In genomic region chr12:6952860-6953416, GRCh38 we compare ENCODE assay signal across 10 cellular contexts. TPM values are rescaled to one million over a fixed set of nuclear protein-coding genes. Genes with fewer than 3 reads are reported as not detected.
DNase-seq lines count a peak whose midpoint lies in the region; ATAC-seq, FAIRE-seq and TF ChIP-seq lines count a peak whose summit lies in the region.
"Had no signal": no experiment of that assay in that cellular context is flagged by ENCODE, and none has a peak within 500 bp of the region (broad histone marks: within the 10 kb centered on the region; RNA-seq: fewer than 3 reads in every experiment).

No MANE protein-coding gene starts in this region.

- H3K4me1 ChIP-seq in liver (ENCODE audit: control insufficient read depth in 4 of 4, insufficient read depth in 4 of 4, low read length in 3 of 4) (no peaks in the 10 kb centered on the region), HepG2 (ENCODE audit: insufficient read depth, low read length) (peaks cover 5% of the 10 kb centered on the region; the same call in 1 of the 2 replicates)
- peaks cover 70 to 84% of the 10 kb centered on the region in 2 donors for H3K4me1 ChIP-seq in naive thymus-derived CD4-positive, alpha-beta T cell (ENCODE audit: control insufficient read depth in 2 of 2, insufficient read depth in 2 of 2, low read length in 2 of 2)

- H3K9me3 ChIP-seq in liver (ENCODE audit: control insufficient read depth in 4 of 4, low read length in 3 of 4): no peaks in the 10 kb centered on the region
- H3K9me3 ChIP-seq in HepG2 (ENCODE audit: low read length): no peaks in the 10 kb centered on the region
- H3K9me3 ChIP-seq in naive thymus-derived CD4-positive, alpha-beta T cell (ENCODE audit: control insufficient read depth in 2 of 3, low read length in 3 of 3): no peaks in the 10 kb centered on the region
- H3K9me3 ChIP-seq in WERI-Rb-1 (ENCODE audit: severe bottlenecking): no peaks in the 10 kb centered on the region

- DNase-seq in HepG2 (ENCODE audit: low spot score): no peak
- DNase-seq in naive thymus-derived CD4-positive, alpha-beta T cell: peak in 1 of 9 donors; percentile 23
- no peak for DNase-seq in G401 (ENCODE audit: low spot score)
- no peak for DNase-seq in WERI-Rb-1
- DNase-seq in NCI-H510A (lab: John Stamatoyannopoulos, UW): no peak
- no peak for DNase-seq in stimulated activated CD4-positive, alpha-beta T cell treated with anti-CD3 and anti-CD28 coated beads, Interleukin-4, amount 100 ng/mL, for 4 hours
- DNase-seq: erythroblast had no signal

- peaks cover 54 to 83% (median 72%) of the 10 kb centered on the region in 7 donors for H3K4me1 Mint-ChIP-seq in naive thymus-derived CD4-positive, alpha-beta T cell

- H3K9me3 Mint-ChIP-seq in naive thymus-derived CD4-positive, alpha-beta T cell: no peaks in the 10 kb centered on the region

- no peak for TF ChIP-seq POLR2A in HepG2 (IDR thresholded peaks at IDR 0.05; ENCODE audit: insufficient read depth in 1 of 2, low read depth in 2 of 2, low read length in 2 of 2)

- H3K36me3 Mint-ChIP-seq in naive thymus-derived CD4-positive, alpha-beta T cell: peaks cover 5 to 45% (median 11%) of the 10 kb centered on the region in 5 donors

- POLR2A ChIA-PET in HepG2 (lab: Yijun Ruan, JAX): no interaction called here
- POLR2A ChIA-PET in naive thymus-derived CD4-positive, alpha-beta T cell (lab: Charles Lee): interaction anchor here (0.9 to 21.6 kb wide), 6 partner anchors 7 to 80 kb away, joined by 4 to 1270 read pairs (median 31); partner anchors contain the start of genes ATN1, C12orf57, EMG1 and PHB2

- peak overlapping the region in 1 of 2 donors; percentile 65 for H3K9ac ChIP-seq in liver (ENCODE audit: low read depth in 1 of 2, low read length in 2 of 2)
- no peak overlapping the region for H3K9ac ChIP-seq in HepG2 (ENCODE audit: insufficient read depth, low read depth, low read length)

- 80% methylated on average over 15 of the region's 15 CpGs for WGBS in liver
- 89% methylated on average over 15 of the region's 15 CpGs for WGBS in HepG2 (ENCODE audit: low lambda C conversion rate)

- no peaks in the 10 kb centered on the region for H3K27me3 Mint-ChIP-seq in naive thymus-derived CD4-positive, alpha-beta T cell

- no peak for TF ChIP-seq CTCF in liver (IDR thresholded peaks at IDR 0.05; ENCODE audit: low read depth, low read length, missing input control)
- no peak for TF ChIP-seq CTCF in HepG2 (CRISPR knock-in tag; IDR thresholded peaks at IDR 0.05)
- TF ChIP-seq CTCF in WERI-Rb-1 (IDR thresholded peaks at IDR 0.05; ENCODE audit: low read depth, low read length): no peak

- in situ Hi-C loops in HepG2 (cut with HindIII; ENCODE audit: extremely low pct_ligation_motif_present, low pct_unique_long_range_greater_than_20kb): no loop called here
- in situ Hi-C loops in G401 (cut with HindIII; ENCODE audit: low sequenced_read_pairs): no loop called here

- H3K36me3 ChIP-seq in liver (ENCODE audit: control insufficient read depth in 4 of 4, insufficient read depth in 3 of 4, low read depth in 1 of 4, low read length in 3 of 4) (peaks cover 0 to 3% (median 2%) of the 10 kb centered on the region in 4 donors), HepG2 (replicated peaks in 1 of 2; ENCODE audit: control insufficient read depth in 1 of 2, insufficient read depth in 2 of 2, low read length in 2 of 2) (no peaks in the 10 kb centered on the region; a peak in 1 of 5 replicates), WERI-Rb-1 (no peaks in the 10 kb centered on the region)
- H3K36me3 ChIP-seq in naive thymus-derived CD4-positive, alpha-beta T cell (ENCODE audit: control insufficient read depth in 2 of 3, insufficient read depth in 3 of 3, low read length in 3 of 3): peaks cover 3 to 59% (median 19%) of the 10 kb centered on the region in 3 experiments

- FAIRE-seq in HepG2 (lab: Jason Lieb, UNC): no peak

- H3K4me2 ChIP-seq in HepG2 (ENCODE audit: low read depth, low read length): no peak overlapping the region

- no peak overlapping the region for H2AFZ ChIP-seq in HepG2 (ENCODE audit: low read length)

- TF ChIP-seq RAD21 in liver (IDR thresholded peaks at IDR 0.05): no peak
- TF ChIP-seq RAD21 in HepG2 (CRISPR knock-in tag; IDR thresholded peaks at IDR 0.05): no peak

- no TSS peak for BruUV-seq in HepG2 (replicated peaks; lab: Mats Ljungman, UMichigan)

- H4K20me1 ChIP-seq in HepG2 (ENCODE audit: insufficient read depth, low read length): no peaks in the 10 kb centered on the region

- no peak for ATAC-seq in HepG2
- no peak for ATAC-seq in naive thymus-derived CD4-positive, alpha-beta T cell

- peak overlapping the region; percentile 93 to 100 (median 98) for H3K4me3 Mint-ChIP-seq in naive thymus-derived CD4-positive, alpha-beta T cell

- no peak for TF ChIP-seq EP300 in HepG2 (IDR thresholded peaks at IDR 0.05; ENCODE audit: low read depth in 2 of 2, low read length in 2 of 2)
- no peak for TF ChIP-seq EP300 in HepG2 (CRISPR knock-in tag; IDR thresholded peaks at IDR 0.05; ENCODE audit: borderline replicate concordance)

- peak overlapping the region; percentile 83 to 100 (median 97) for H3K27ac Mint-ChIP-seq in naive thymus-derived CD4-positive, alpha-beta T cell

- H3K27ac ChIP-seq in liver (ENCODE audit: low read depth in 1 of 2, low read length in 2 of 2) (peak overlapping the region; percentile 64 to 81), HepG2 (ENCODE audit: extremely low read length, insufficient read depth, low read length) (no peak overlapping the region), angular gyrus (ENCODE audit: low read depth, low read length) (peak overlapping the region; percentile 67), WERI-Rb-1 (no peak overlapping the region)
- peak overlapping the region; percentile 95 for H3K27ac ChIP-seq in naive thymus-derived CD4-positive, alpha-beta T cell (ENCODE audit: low read depth, low read length)

- intact Hi-C loops in HepG2 (cut with micrococcal nuclease; ENCODE audit: unreplicated experiment): no loop called here
- intact Hi-C loops in naive thymus-derived CD4-positive, alpha-beta T cell (cut with micrococcal nuclease): loop anchor here (1.0 to 10.0 kb wide), 7 partner anchors 8 to 461 kb away; partner anchors contain the start of genes C12orf57 (in 2 of the 2), CHD4 (in 1 of the 2), EMG1 (in 1 of the 2) and ENO2 (in 1 of the 2)

- CTCF ChIA-PET in HepG2 (lab: Yijun Ruan, JAX; ENCODE audit: low intra/inter-chr PET ratio, low total read pairs): no interaction called here
- CTCF ChIA-PET in naive thymus-derived CD4-positive, alpha-beta T cell (lab: Charles Lee): interaction anchor here (0.6 to 11.7 kb wide), 5 partner anchors 9 to 79 kb away, joined by 3 to 460 read pairs (median 7); partner anchors contain the start of genes C12orf57, RNU7-1 and SPSB2

- H3K4me3 ChIP-seq in liver (ENCODE audit: low read depth in 1 of 3, low read length in 3 of 3) (peak overlapping the region; percentile 18 to 53 (median 41)), HepG2 (replicated peaks in 1 of 3; ENCODE audit: insufficient read depth in 1 of 3, low read depth in 2 of 3, low read length in 3 of 3) (no peak overlapping the region), WERI-Rb-1 (ENCODE audit: low read depth, low read length) (no peak overlapping the region)
- peak overlapping the region; percentile 92 for H3K4me3 ChIP-seq in naive thymus-derived CD4-positive, alpha-beta T cell (ENCODE audit: low read length)

- H3K79me2 ChIP-seq in HepG2 (ENCODE audit: insufficient read depth, low read length): no peaks in the 10 kb centered on the region

- H3K27me3 ChIP-seq in liver (ENCODE audit: control insufficient read depth in 4 of 4, insufficient read depth in 4 of 4, low read length in 3 of 4) (no peaks in the 10 kb centered on the region), HepG2 (ENCODE audit: control insufficient read depth in 1 of 2, insufficient read depth in 2 of 2, low read length in 2 of 2) (no peaks in the 10 kb centered on the region), WERI-Rb-1 (ENCODE audit: insufficient read depth, low read depth, severe bottlenecking) (no peaks in the 10 kb centered on the region)
- no peaks in the 10 kb centered on the region for H3K27me3 ChIP-seq in naive thymus-derived CD4-positive, alpha-beta T cell (ENCODE audit: control insufficient read depth in 2 of 2, insufficient read depth in 2 of 2, low read length in 2 of 2)

RNA-seq across cellular contexts. Expression of gene PTPN6, which starts 1.8 kb away (rescaled TPM):
- 10 to 100 TPM; 19.7 to 41.0 TPM for total RNA-seq in liver
- 10 to 100 TPM; 15.2 to 19.4 TPM for polyA plus RNA-seq in liver
- total RNA-seq in HepG2 (2016; rRNA removed; fragmentation: Illumina TruSeq; extraction: Trizol): 9.5 and 10.6 TPM in 2 replicates
- total RNA-seq in HepG2 (2016; cell fraction: cytosol; rRNA removed; fragmentation: Illumina TruSeq; extraction: Trizol; ENCODE audit: low read depth): 2.7 and 2.8 TPM in 2 replicates
- 9.8 and 10.6 TPM in 2 replicates for total RNA-seq in HepG2 (2016; cell fraction: insoluble cytoplasmic fraction; rRNA removed; fragmentation: Illumina TruSeq; extraction: Trizol)
- total RNA-seq in HepG2 (2016; cell fraction: membrane; rRNA removed; fragmentation: Illumina TruSeq; extraction: Trizol): 5.0 and 5.3 TPM in 2 replicates
- 6.1 and 6.3 TPM in 2 replicates for total RNA-seq in HepG2 (2016; cell fraction: nucleus; rRNA removed; fragmentation: Illumina TruSeq; extraction: Trizol)
- 9.1 and 10.5 TPM in 2 replicates for polyA plus RNA-seq in HepG2 (2011; rRNA removed)
- 8.0 and 10.7 TPM in 2 replicates for polyA plus RNA-seq in HepG2 (2011; cell fraction: cytosol; rRNA removed)
- polyA plus RNA-seq in HepG2 (2011; cell fraction: nucleus; rRNA removed): 13.2 and 17.8 TPM in 2 replicates
- polyA plus RNA-seq in HepG2 (2012): 9.0 and 12.4 TPM in 2 replicates
- polyA plus RNA-seq in HepG2 (2016; cell fraction: cytosol; fragmentation: Illumina TruSeq; extraction: Trizol; ENCODE audit: low read depth): 1.6 and 1.7 TPM in 2 replicates
- 8.9 and 12.5 TPM in 2 replicates for polyA plus RNA-seq in HepG2 (2016; cell fraction: insoluble cytoplasmic fraction; fragmentation: Illumina TruSeq; extraction: Trizol; ENCODE audit: low read depth)
- 3.1 and 4.4 TPM in 2 replicates for polyA plus RNA-seq in HepG2 (2016; cell fraction: membrane; fragmentation: Illumina TruSeq; extraction: Trizol; ENCODE audit: low read depth)
- polyA plus RNA-seq in HepG2 (2016; cell fraction: nucleus; fragmentation: Illumina TruSeq; extraction: Trizol; ENCODE audit: insufficient read depth, low read depth): 17.8 and 18.0 TPM in 2 replicates
- polyA minus RNA-seq in HepG2 (2011; rRNA and poly(A)+ RNA removed; ENCODE audit: low replicate concordance): 14.7 and 22.7 TPM in 2 replicates
- polyA minus RNA-seq in HepG2 (2011; cell fraction: cytosol; rRNA and poly(A)+ RNA removed): 10.0 and 10.3 TPM in 2 replicates
- 4.1 and 4.2 TPM in 2 replicates for polyA minus RNA-seq in HepG2 (2011; cell fraction: nucleus; rRNA and poly(A)+ RNA removed)
- 100 to 1,000 TPM; 141 to 390 (median 242) TPM for total RNA-seq in naive thymus-derived CD4-positive, alpha-beta T cell
- 100 to 1,000 TPM; 210 to 387 TPM for polyA plus RNA-seq in naive thymus-derived CD4-positive, alpha-beta T cell
- 12.1 and 16.6 TPM in 2 replicates for total RNA-seq in G401 (2014; rRNA removed; shearing (Covaris generic))

RNA-seq across cellular contexts. Expression of gene C12orf57, which starts 9.1 kb away (rescaled TPM):
- total RNA-seq in liver (10 to 100 TPM; 49.2 to 53.8 TPM), HepG2 (2016; rRNA removed; fragmentation: Illumina TruSeq; extraction: Trizol) (84.0 and 89.7 TPM in 2 replicates)
- polyA plus RNA-seq in liver (100 to 1,000 TPM in 1 of 2 donors, 10 to 100 TPM in 1; 77.7 to 193 TPM), HepG2 (2011; rRNA removed) (287 and 302 TPM in 2 replicates)
- total RNA-seq in HepG2 (2016; cell fraction: cytosol; rRNA removed; fragmentation: Illumina TruSeq; extraction: Trizol; ENCODE audit: low read depth): 98.3 and 102 TPM in 2 replicates
- 84.2 and 105 TPM in 2 replicates for total RNA-seq in HepG2 (2016; cell fraction: insoluble cytoplasmic fraction; rRNA removed; fragmentation: Illumina TruSeq; extraction: Trizol)
- total RNA-seq in HepG2 (2016; cell fraction: membrane; rRNA removed; fragmentation: Illumina TruSeq; extraction: Trizol): 106 and 113 TPM in 2 replicates
- total RNA-seq in HepG2 (2016; cell fraction: nucleus; rRNA removed; fragmentation: Illumina TruSeq; extraction: Trizol): 42.1 and 43.4 TPM in 2 replicates
- polyA plus RNA-seq in HepG2 (2011; cell fraction: cytosol; rRNA removed): 405 and 458 TPM in 2 replicates
- 151 and 164 TPM in 2 replicates for polyA plus RNA-seq in HepG2 (2011; cell fraction: nucleus; rRNA removed)
- polyA plus RNA-seq in HepG2 (2012): 75.2 and 129 TPM in 2 replicates
- polyA plus RNA-seq in HepG2 (2016; cell fraction: cytosol; fragmentation: Illumina TruSeq; extraction: Trizol; ENCODE audit: low read depth): 86.1 and 87.7 TPM in 2 replicates
- polyA plus RNA-seq in HepG2 (2016; cell fraction: insoluble cytoplasmic fraction; fragmentation: Illumina TruSeq; extraction: Trizol; ENCODE audit: low read depth): 98.5 and 104 TPM in 2 replicates
- polyA plus RNA-seq in HepG2 (2016; cell fraction: membrane; fragmentation: Illumina TruSeq; extraction: Trizol; ENCODE audit: low read depth): 96.1 and 98.2 TPM in 2 replicates
- 57.2 and 57.4 TPM in 2 replicates for polyA plus RNA-seq in HepG2 (2016; cell fraction: nucleus; fragmentation: Illumina TruSeq; extraction: Trizol; ENCODE audit: insufficient read depth, low read depth)
- 93.0 and 145 TPM in 2 replicates for polyA minus RNA-seq in HepG2 (2011; rRNA and poly(A)+ RNA removed; ENCODE audit: low replicate concordance)
- 36.8 and 41.7 TPM in 2 replicates for polyA minus RNA-seq in HepG2 (2011; cell fraction: cytosol; rRNA and poly(A)+ RNA removed)
- 37.5 and 38.8 TPM in 2 replicates for polyA minus RNA-seq in HepG2 (2011; cell fraction: nucleus; rRNA and poly(A)+ RNA removed)
- total RNA-seq in naive thymus-derived CD4-positive, alpha-beta T cell: 100 to 1,000 TPM; 148 to 592 (median 362) TPM
- polyA plus RNA-seq in naive thymus-derived CD4-positive, alpha-beta T cell: 100 to 1,000 TPM; 394 to 401 TPM
- 88.1 and 132 TPM in 2 replicates for total RNA-seq in G401 (2014; rRNA removed; shearing (Covaris generic))

RNA-seq across cellular contexts. Expression of gene RNU7-1, which starts 9.3 kb away (rescaled TPM):
- total RNA-seq in liver (not detected), HepG2 (2016; rRNA removed; fragmentation: Illumina TruSeq; extraction: Trizol) (not detected in 2 replicates)
- polyA plus RNA-seq in liver (not detected), HepG2 (2011; rRNA removed) (not detected in 2 replicates)
- not detected in 2 replicates for total RNA-seq in HepG2 (2016; cell fraction: cytosol; rRNA removed; fragmentation: Illumina TruSeq; extraction: Trizol; ENCODE audit: low read depth)
- not detected in 2 replicates for total RNA-seq in HepG2 (2016; cell fraction: insoluble cytoplasmic fraction; rRNA removed; fragmentation: Illumina TruSeq; extraction: Trizol)
- total RNA-seq in HepG2 (2016; cell fraction: membrane; rRNA removed; fragmentation: Illumina TruSeq; extraction: Trizol): not detected in 2 replicates
- not detected in 2 replicates for total RNA-seq in HepG2 (2016; cell fraction: nucleus; rRNA removed; fragmentation: Illumina TruSeq; extraction: Trizol)
- polyA plus RNA-seq in HepG2 (2011; cell fraction: cytosol; rRNA removed): not detected in 2 replicates
- polyA plus RNA-seq in HepG2 (2011; cell fraction: nucleus; rRNA removed): not detected in 2 replicates
- polyA plus RNA-seq in HepG2 (2012): not detected in 2 replicates
- polyA plus RNA-seq in HepG2 (2016; cell fraction: cytosol; fragmentation: Illumina TruSeq; extraction: Trizol; ENCODE audit: low read depth): not detected in 2 replicates
- polyA plus RNA-seq in HepG2 (2016; cell fraction: insoluble cytoplasmic fraction; fragmentation: Illumina TruSeq; extraction: Trizol; ENCODE audit: low read depth): not detected in 2 replicates
- polyA plus RNA-seq in HepG2 (2016; cell fraction: membrane; fragmentation: Illumina TruSeq; extraction: Trizol; ENCODE audit: low read depth): not detected in 2 replicates
- not detected in 2 replicates for polyA plus RNA-seq in HepG2 (2016; cell fraction: nucleus; fragmentation: Illumina TruSeq; extraction: Trizol; ENCODE audit: insufficient read depth, low read depth)
- not detected in 2 replicates for polyA minus RNA-seq in HepG2 (2011; rRNA and poly(A)+ RNA removed; ENCODE audit: low replicate concordance)
- not detected in 2 replicates for polyA minus RNA-seq in HepG2 (2011; cell fraction: cytosol; rRNA and poly(A)+ RNA removed)
- polyA minus RNA-seq in HepG2 (2011; cell fraction: nucleus; rRNA and poly(A)+ RNA removed): not detected in 2 replicates
- total RNA-seq in naive thymus-derived CD4-positive, alpha-beta T cell: not detected
- polyA plus RNA-seq in naive thymus-derived CD4-positive, alpha-beta T cell: not detected
- total RNA-seq in G401 (2014; rRNA removed; shearing (Covaris generic)): not detected in 2 replicates
- total RNA-seq: subcutaneous adipose tissue had no signal

RNA-seq across cellular contexts. Expression of gene PHB2, which starts 17.5 kb away (rescaled TPM):
- total RNA-seq in liver (10 to 100 TPM; 82.7 to 99.1 TPM), HepG2 (2016; rRNA removed; fragmentation: Illumina TruSeq; extraction: Trizol) (291 and 394 TPM in 2 replicates)
- polyA plus RNA-seq in liver (100 to 1,000 TPM; 107 to 133 TPM), HepG2 (2011; rRNA removed) (425 and 468 TPM in 2 replicates)
- total RNA-seq in HepG2 (2016; cell fraction: cytosol; rRNA removed; fragmentation: Illumina TruSeq; extraction: Trizol; ENCODE audit: low read depth): 224 and 243 TPM in 2 replicates
- 284 and 404 TPM in 2 replicates for total RNA-seq in HepG2 (2016; cell fraction: insoluble cytoplasmic fraction; rRNA removed; fragmentation: Illumina TruSeq; extraction: Trizol)
- 358 and 365 TPM in 2 replicates for total RNA-seq in HepG2 (2016; cell fraction: membrane; rRNA removed; fragmentation: Illumina TruSeq; extraction: Trizol)
- 232 and 256 TPM in 2 replicates for total RNA-seq in HepG2 (2016; cell fraction: nucleus; rRNA removed; fragmentation: Illumina TruSeq; extraction: Trizol)
- 471 and 553 TPM in 2 replicates for polyA plus RNA-seq in HepG2 (2011; cell fraction: cytosol; rRNA removed)
- 362 and 507 TPM in 2 replicates for polyA plus RNA-seq in HepG2 (2011; cell fraction: nucleus; rRNA removed)
- polyA plus RNA-seq in HepG2 (2012): 214 and 248 TPM in 2 replicates
- polyA plus RNA-seq in HepG2 (2016; cell fraction: cytosol; fragmentation: Illumina TruSeq; extraction: Trizol; ENCODE audit: low read depth): 212 and 232 TPM in 2 replicates
- 290 and 308 TPM in 2 replicates for polyA plus RNA-seq in HepG2 (2016; cell fraction: insoluble cytoplasmic fraction; fragmentation: Illumina TruSeq; extraction: Trizol; ENCODE audit: low read depth)
- 313 and 326 TPM in 2 replicates for polyA plus RNA-seq in HepG2 (2016; cell fraction: membrane; fragmentation: Illumina TruSeq; extraction: Trizol; ENCODE audit: low read depth)
- 428 and 438 TPM in 2 replicates for polyA plus RNA-seq in HepG2 (2016; cell fraction: nucleus; fragmentation: Illumina TruSeq; extraction: Trizol; ENCODE audit: insufficient read depth, low read depth)
- 299 and 308 TPM in 2 replicates for polyA minus RNA-seq in HepG2 (2011; rRNA and poly(A)+ RNA removed; ENCODE audit: low replicate concordance)
- polyA minus RNA-seq in HepG2 (2011; cell fraction: cytosol; rRNA and poly(A)+ RNA removed): 80.4 and 95.3 TPM in 2 replicates
- 135 and 142 TPM in 2 replicates for polyA minus RNA-seq in HepG2 (2011; cell fraction: nucleus; rRNA and poly(A)+ RNA removed)
- total RNA-seq in naive thymus-derived CD4-positive, alpha-beta T cell: 100 to 1,000 TPM; 132 to 209 (median 146) TPM
- polyA plus RNA-seq in naive thymus-derived CD4-positive, alpha-beta T cell: 100 to 1,000 TPM; 113 to 121 TPM
- 667 and 679 TPM in 2 replicates for total RNA-seq in G401 (2014; rRNA removed; shearing (Covaris generic))

RNA-seq across cellular contexts. Expression of gene EMG1, which starts 17.8 kb away (rescaled TPM):
- total RNA-seq in liver (10 to 100 TPM; 14.7 to 18.0 TPM), HepG2 (2016; rRNA removed; fragmentation: Illumina TruSeq; extraction: Trizol) (130 and 190 TPM in 2 replicates)
- polyA plus RNA-seq in liver (10 to 100 TPM; 11.5 to 28.6 TPM), HepG2 (2011; rRNA removed) (57.7 and 76.3 TPM in 2 replicates)
- 38.0 and 40.3 TPM in 2 replicates for total RNA-seq in HepG2 (2016; cell fraction: cytosol; rRNA removed; fragmentation: Illumina TruSeq; extraction: Trizol; ENCODE audit: low read depth)
- total RNA-seq in HepG2 (2016; cell fraction: insoluble cytoplasmic fraction; rRNA removed; fragmentation: Illumina TruSeq; extraction: Trizol): 130 and 206 TPM in 2 replicates
- total RNA-seq in HepG2 (2016; cell fraction: membrane; rRNA removed; fragmentation: Illumina TruSeq; extraction: Trizol): 62.9 and 63.2 TPM in 2 replicates
- total RNA-seq in HepG2 (2016; cell fraction: nucleus; rRNA removed; fragmentation: Illumina TruSeq; extraction: Trizol): 52.9 and 57.8 TPM in 2 replicates
- polyA plus RNA-seq in HepG2 (2011; cell fraction: cytosol; rRNA removed): 64.6 and 65.8 TPM in 2 replicates
- polyA plus RNA-seq in HepG2 (2011; cell fraction: nucleus; rRNA removed): 29.6 and 30.6 TPM in 2 replicates
- polyA plus RNA-seq in HepG2 (2012): 77.8 and 90.4 TPM in 2 replicates
- 33.8 and 36.4 TPM in 2 replicates for polyA plus RNA-seq in HepG2 (2016; cell fraction: cytosol; fragmentation: Illumina TruSeq; extraction: Trizol; ENCODE audit: low read depth)
- 134 and 149 TPM in 2 replicates for polyA plus RNA-seq in HepG2 (2016; cell fraction: insoluble cytoplasmic fraction; fragmentation: Illumina TruSeq; extraction: Trizol; ENCODE audit: low read depth)
- polyA plus RNA-seq in HepG2 (2016; cell fraction: membrane; fragmentation: Illumina TruSeq; extraction: Trizol; ENCODE audit: low read depth): 37.6 and 40.6 TPM in 2 replicates
- 54.7 and 59.5 TPM in 2 replicates for polyA plus RNA-seq in HepG2 (2016; cell fraction: nucleus; fragmentation: Illumina TruSeq; extraction: Trizol; ENCODE audit: insufficient read depth, low read depth)
- polyA minus RNA-seq in HepG2 (2011; rRNA and poly(A)+ RNA removed; ENCODE audit: low replicate concordance): 28.0 and 64.6 TPM in 2 replicates
- polyA minus RNA-seq in HepG2 (2011; cell fraction: cytosol; rRNA and poly(A)+ RNA removed): 16.4 and 18.5 TPM in 2 replicates
- 29.6 and 33.3 TPM in 2 replicates for polyA minus RNA-seq in HepG2 (2011; cell fraction: nucleus; rRNA and poly(A)+ RNA removed)
- total RNA-seq in naive thymus-derived CD4-positive, alpha-beta T cell: 10 to 100 TPM; 25.7 to 69.5 (median 63.2) TPM
- 10 to 100 TPM; 64.1 to 72.5 TPM for polyA plus RNA-seq in naive thymus-derived CD4-positive, alpha-beta T cell
- total RNA-seq in G401 (2014; rRNA removed; shearing (Covaris generic)): 76.4 and 83.4 TPM in 2 replicates

Comparison
In these comparisons a context has a peak if more than half of its experiments do, and no peak if none do; other contexts are left out.
1. H3K27ac ChIP-seq: peak in liver (2 of 2), angular gyrus (single experiment) and naive thymus-derived CD4-positive, alpha-beta T cell (single experiment); none in HepG2 (single experiment) and WERI-Rb-1 (single experiment).
2. H3K4me3 ChIP-seq: peak in liver (3 of 3) and naive thymus-derived CD4-positive, alpha-beta T cell (single experiment); none in HepG2 (0 of 3) and WERI-Rb-1 (single experiment).